Comparison of ENCODE assay signal across 8 cellular contexts in the genomic region with DNA sequence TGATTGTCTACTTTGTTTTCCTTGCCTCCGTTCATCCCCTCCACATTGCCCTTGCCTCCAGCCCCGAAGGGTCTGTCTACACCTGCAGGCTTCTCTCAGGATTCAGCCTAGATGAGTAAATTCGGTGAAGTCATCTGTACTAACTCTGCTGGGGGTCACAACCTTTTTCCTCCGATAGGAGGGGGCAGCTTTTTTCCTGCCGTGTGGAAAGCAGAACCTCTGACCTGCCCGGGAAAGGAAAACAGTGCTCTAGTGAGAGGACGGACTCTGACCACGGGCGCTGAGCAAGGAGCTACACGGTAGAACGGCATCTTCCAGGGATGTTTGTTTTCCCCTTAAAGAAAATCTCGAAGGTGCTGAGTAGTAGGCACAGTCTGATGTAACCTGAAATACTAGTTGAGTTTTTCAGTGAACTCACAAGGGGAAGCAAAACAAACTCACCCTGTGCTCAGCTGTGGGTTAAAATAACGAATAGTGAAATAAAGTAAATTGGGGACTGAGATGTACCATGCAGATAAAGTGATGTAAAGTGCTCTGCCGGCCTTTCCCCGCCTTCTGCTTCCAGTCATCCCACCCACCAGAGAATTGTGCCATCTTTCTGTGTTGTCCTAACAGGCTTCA.
DNase-seq lines count a peak whose midpoint lies in the region; TF ChIP-seq lines count a peak whose summit lies in the region.

No MANE protein-coding gene starts in this region.

- peak overlapping the region; percentile 90 for H3K4me3 ChIP-seq in SJSA1
- H3K4me3 ChIP-seq in fibroblast of villous mesenchyme (ENCODE audit: low read depth, low read length): peak overlapping the region; percentile 74
- peak overlapping the region; percentile 78 for H3K4me3 ChIP-seq in retinal pigment epithelial cell (ENCODE audit: low read length)
- no peak overlapping the region for H3K4me3 ChIP-seq in HAP-1

- no peaks in the 10 kb centered on the region for H3K27me3 ChIP-seq in SJSA1 (replicated peaks)
- H3K27me3 ChIP-seq in HAP-1 (ENCODE audit: low read depth): no peaks in the 10 kb centered on the region

- DNase-seq in DMS79 treated with DMSO at 0.1 percent for 48 hours (lab: John Stamatoyannopoulos, UW) (peak; percentile 76), SJSA1 (ENCODE audit: low read depth in 1 of 2, low spot score in 2 of 2) (peak in 1 of 2 experiments; percentile 61), fibroblast of villous mesenchyme (ENCODE audit: low read depth) (peak; percentile 56), retinal pigment epithelial cell (ENCODE audit: low read depth) (no peak), GM10266 (ENCODE audit: extremely low spot score) (no peak), DMS153 (lab: John Stamatoyannopoulos, UW) (no peak), HAP-1 (ENCODE audit: low spot score in 2 of 2) (no peak)
- DNase-seq in activated naive CD4-positive, alpha-beta T cell (lab: John Stamatoyannopoulos, UW): no peak

- TF ChIP-seq CTCF in fibroblast of villous mesenchyme (IDR thresholded peaks at IDR 0.05; ENCODE audit: insufficient read depth, low read depth, low read length): no peak
- TF ChIP-seq CTCF in retinal pigment epithelial cell (conservative IDR thresholded peaks at IDR 0.05; ENCODE audit: low read depth, low read length): no peak
- TF ChIP-seq CTCF in GM10266 (IDR thresholded peaks at IDR 0.05; ENCODE audit: control insufficient read depth, insufficient read depth, low read depth, missing control alignments): no peak

- H3K27ac ChIP-seq in SJSA1: peak overlapping the region; percentile 79; the same call in 1 of the 2 replicates

- in situ Hi-C loops in HAP-1 (cut with MboI; ENCODE audit: low sequenced_read_pairs): no loop called here

- H3K9me3 ChIP-seq in SJSA1 (replicated peaks) (no peaks in the 10 kb centered on the region), HAP-1 (no peaks in the 10 kb centered on the region)

- peaks cover 42% of the 10 kb centered on the region for H3K4me1 ChIP-seq in SJSA1 (replicated peaks)
- H3K4me1 ChIP-seq in HAP-1: peaks cover 16% of the 10 kb centered on the region

- H3K36me3 ChIP-seq in SJSA1 (peaks cover 63% of the 10 kb centered on the region), HAP-1 (replicated peaks) (no peaks in the 10 kb centered on the region)

Comparison
In these comparisons a context has a peak if more than half of its experiments do, and no peak if none do; other contexts are left out.
1. DNase-seq: peak in DMS79 treated with DMSO at 0.1 percent for 48 hours (single experiment) and fibroblast of villous mesenchyme (single experiment); none in retinal pigment epithelial cell (single experiment), GM10266 (single experiment), activated naive CD4-positive, alpha-beta T cell (0 of 4), DMS153 (single experiment) and HAP-1 (0 of 2).